30 cellular contexts compared by ENCODE assay signal in genomic region chr7:119343289-119343688, GRCh38.
"Had no signal": no experiment of that assay in that cellular context is flagged by ENCODE, and none has a peak within 500 bp of the region (broad histone marks: within the 10 kb centered on the region; RNA-seq: fewer than 3 reads in every experiment).

No MANE protein-coding gene starts in this region.

- H3K4me3 ChIP-seq: neural progenitor cell, ovary, psoas muscle, skin epidermis, smooth muscle cell, spleen, suprapubic skin, testis, tibial artery, transverse colon, upper lobe of right lung, uterus had no signal

- H2AFZ ChIP-seq: neural progenitor cell, parathyroid adenoma had no signal

- H3K36me3 Mint-ChIP-seq: naive thymus-derived CD4-positive, alpha-beta T cell; natural killer cell; neural progenitor cell; stimulated activated memory B cell treated with anti-CD40 and anti-IgM and Interleukin-4, amounts not matched to agents 10 μg/mL and 1 μg/mL and 100 μg/mL, for 72 hours; type B pancreatic cell had no signal

- H3K27ac Mint-ChIP-seq: naive thymus-derived CD4-positive, alpha-beta T cell; natural killer cell; nephron; neural progenitor cell; stimulated activated memory B cell treated with anti-CD40 and anti-IgM and Interleukin-4, amounts not matched to agents 10 μg/mL and 1 μg/mL and 100 μg/mL, for 72 hours; stimulated activated naive CD8-positive, alpha-beta T cell treated with anti-CD3 and anti-CD28 coated beads, Interleukin-15, amount 100 ng/mL, for 72 hours; type B pancreatic cell had no signal

- H3K4me1 ChIP-seq: neural progenitor cell, parathyroid adenoma, psoas muscle, spleen, suprapubic skin, testis, tibial artery, transverse colon, upper lobe of right lung, uterus had no signal

- H3K4me3 Mint-ChIP-seq: naive thymus-derived CD4-positive, alpha-beta T cell; natural killer cell; nephron; neural progenitor cell; stimulated activated memory B cell treated with anti-CD40 and anti-IgM and Interleukin-4, amounts not matched to agents 10 μg/mL and 1 μg/mL and 100 μg/mL, for 72 hours; stimulated activated naive CD8-positive, alpha-beta T cell treated with anti-CD3 and anti-CD28 coated beads, Interleukin-15, amount 100 ng/mL, for 72 hours; type B pancreatic cell had no signal

- H3K27ac ChIP-seq: neural progenitor cell, ovary, parathyroid adenoma, psoas muscle, skin epidermis, spleen, suprapubic skin, testis, tibial artery, transverse colon, upper lobe of right lung, uterus had no signal

- ATAC-seq: naive thymus-derived CD4-positive, alpha-beta T cell; natural killer cell; psoas muscle; right cardiac atrium; sciatic nerve; stimulated activated memory B cell treated with anti-CD40 and anti-IgM and Interleukin-4, amounts not matched to agents 10 μg/mL and 1 μg/mL and 100 μg/mL, for 72 hours; stimulated activated naive CD8-positive, alpha-beta T cell treated with anti-CD3 and anti-CD28 coated beads, Interleukin-15, amount 100 ng/mL, for 72 hours; stimulated activated naive CD8-positive, alpha-beta T cell treated with anti-CD3 and anti-CD28 coated beads, Interleukin-15, Interleukin-2, amounts not matched to agents 100 U/mL and 50 U/mL, for 24 hours; upper lobe of right lung had no signal

- H3K36me3 ChIP-seq: neural progenitor cell, ovary, spleen, suprapubic skin, tibial artery, transverse colon, upper lobe of right lung, uterus had no signal

- H3K27me3 Mint-ChIP-seq: naive thymus-derived CD4-positive, alpha-beta T cell; stimulated activated memory B cell treated with anti-CD40 and anti-IgM and Interleukin-4, amounts not matched to agents 10 μg/mL and 1 μg/mL and 100 μg/mL, for 72 hours; stimulated activated naive CD8-positive, alpha-beta T cell treated with anti-CD3 and anti-CD28 coated beads, Interleukin-15, amount 100 ng/mL, for 72 hours; type B pancreatic cell had no signal

- H3K27me3 ChIP-seq: neural progenitor cell, ovary, spleen, suprapubic skin, testis, tibial artery, transverse colon, upper lobe of right lung, uterus had no signal

- DNase-seq: naive thymus-derived CD4-positive, alpha-beta T cell; natural killer cell; occipital lobe; ovary; psoas muscle; right cardiac atrium; spleen; stimulated activated CD4-positive, alpha-beta T cell treated with anti-CD3 and anti-CD28 coated beads, Interleukin-12 subunit alpha, Interleukin-12 subunit beta, amount 100 ng/mL, for 4 hours; stimulated activated CD4-positive, alpha-beta T cell treated with anti-CD3 and anti-CD28 coated beads, Interleukin-1b, Interleukin-23, amount 100 ng/mL, for 48 hours; stimulated activated CD4-positive, alpha-beta T cell treated with anti-CD3 and anti-CD28 coated beads, Interleukin-4, amount 100 ng/mL, for 1 hour; stimulated activated CD4-positive, alpha-beta T cell treated with anti-CD3 and anti-CD28 coated beads, Interleukin-4, amount 100 ng/mL, for 4 hours; stimulated activated CD8-positive, alpha-beta memory T cell treated with anti-CD3 and anti-CD28 coated beads, Interleukin-4, amount 100 ng/mL, for 48 hours; stimulated activated naive CD4-positive, alpha-beta T cell; stimulated activated naive CD8-positive, alpha-beta T cell treated with anti-CD3 and anti-CD28 coated beads, Interleukin-15, amount 100 ng/mL, for 72 hours; stimulated activated naive CD8-positive, alpha-beta T cell treated with anti-CD3 and anti-CD28 coated beads, Interleukin-15, Interleukin-2, amounts not matched to agents 100 U/mL and 50 U/mL, for 24 hours; substantia nigra; testis; tibial artery; transverse colon; upper lobe of right lung; uterus had no signal

- H3K4me1 Mint-ChIP-seq: naive thymus-derived CD4-positive, alpha-beta T cell; natural killer cell; nephron; neural progenitor cell; stimulated activated memory B cell treated with anti-CD40 and anti-IgM and Interleukin-4, amounts not matched to agents 10 μg/mL and 1 μg/mL and 100 μg/mL, for 72 hours; stimulated activated naive CD8-positive, alpha-beta T cell treated with anti-CD3 and anti-CD28 coated beads, Interleukin-15, amount 100 ng/mL, for 72 hours had no signal

- H3K79me2 ChIP-seq: parathyroid adenoma had no signal

- H3K9me3 Mint-ChIP-seq: type B pancreatic cell had no signal
